10 cellular contexts compared by ENCODE assay signal in genomic region chr10:7485267-7485601, GRCh38.
DNase-seq lines count a peak whose midpoint lies in the region; ATAC-seq, FAIRE-seq and TF ChIP-seq lines count a peak whose summit lies in the region.
"Had no signal": no experiment of that assay in that cellular context is flagged by ENCODE, and none has a peak within 500 bp of the region (broad histone marks: within the 10 kb centered on the region; RNA-seq: fewer than 3 reads in every experiment).

No MANE protein-coding gene starts in this region.

- no peak overlapping the region for H2AFZ ChIP-seq in HepG2 (ENCODE audit: low read length)

- in situ Hi-C loops in HepG2 (cut with HindIII; ENCODE audit: extremely low pct_ligation_motif_present, low pct_unique_long_range_greater_than_20kb) (no loop called here), SK-MEL-5 (cut with HindIII; ENCODE audit: low pct_unique_long_range_greater_than_20kb, low sequenced_read_pairs) (no loop called here)

- H3K9me3 ChIP-seq in liver (ENCODE audit: control insufficient read depth in 4 of 4, low read length in 3 of 4) (peaks cover 0 to 2% (median 0%) of the 10 kb centered on the region in 4 donors), HepG2 (ENCODE audit: low read length) (no peaks in the 10 kb centered on the region), upper lobe of left lung (no peaks in the 10 kb centered on the region), small intestine (ENCODE audit: control insufficient read depth, low read depth) (no peaks in the 10 kb centered on the region)

- intact Hi-C loops in HepG2 (cut with micrococcal nuclease; ENCODE audit: unreplicated experiment): no loop called here

- CTCF ChIA-PET in HepG2 (lab: Yijun Ruan, JAX; ENCODE audit: low intra/inter-chr PET ratio, low total read pairs): no interaction called here

- H3K4me2 ChIP-seq in HepG2 (ENCODE audit: low read depth, low read length): no peak overlapping the region

- ATAC-seq in HepG2 (no peak), upper lobe of left lung (ENCODE audit: low FRiP score in 2 of 2) (no peak), HG02973 (IDR thresholded peaks at IDR 0.05; ENCODE audit: unreplicated experiment) (no peak), GM19328 (IDR thresholded peaks at IDR 0.05; ENCODE audit: unreplicated experiment) (no peak)

- WGBS in liver: 38% methylated on average over 9 of the region's 9 CpGs
- WGBS in HepG2 (ENCODE audit: low lambda C conversion rate): 10% methylated on average over 9 of the region's 9 CpGs
- 20% methylated on average over 9 of the region's 9 CpGs for WGBS in upper lobe of left lung, 2 donors
- WGBS in small intestine, 3 donors: 23 to 33% (median 24%) methylated on average over 9 of the region's 9 CpGs

- H3K27me3 ChIP-seq in liver (ENCODE audit: control insufficient read depth in 4 of 4, insufficient read depth in 4 of 4, low read length in 3 of 4) (no peaks in the 10 kb centered on the region), HepG2 (ENCODE audit: control insufficient read depth in 1 of 2, insufficient read depth in 2 of 2, low read length in 2 of 2) (peaks cover 0 to 32% of the 10 kb centered on the region in 2 experiments; a peak in 2 of 5 replicates), upper lobe of left lung (no peaks in the 10 kb centered on the region), small intestine (ENCODE audit: control insufficient read depth in 2 of 2, insufficient read depth in 2 of 2, low read length in 2 of 2) (no peaks in the 10 kb centered on the region)

- BruUV-seq in HepG2 (replicated peaks; lab: Mats Ljungman, UMichigan): no TSS peak

- no peak for TF ChIP-seq EP300 in HepG2 (IDR thresholded peaks at IDR 0.05; ENCODE audit: low read depth in 2 of 2, low read length in 2 of 2)
- no peak for TF ChIP-seq EP300 in HepG2 (CRISPR knock-in tag; IDR thresholded peaks at IDR 0.05; ENCODE audit: borderline replicate concordance)
- no peak for TF ChIP-seq EP300 in upper lobe of left lung (IDR thresholded peaks at IDR 0.05)

- no peak for DNase-seq in HepG2 (ENCODE audit: low spot score)
- DNase-seq in SK-MEL-5 (ENCODE audit: low read depth, low spot score): peak; percentile 2
- no peak for DNase-seq in upper lobe of left lung
- DNase-seq in small intestine: no peak
- DNase-seq: activated CD4-positive, alpha-beta T cell treated with anti-CD3 and anti-CD28 coated beads, Interleukin-2, amount 50 U/mL, for 4 hours; kidney had no signal

- H3K36me3 ChIP-seq in liver (ENCODE audit: control insufficient read depth in 4 of 4, insufficient read depth in 3 of 4, low read depth in 1 of 4, low read length in 3 of 4) (no peaks in the 10 kb centered on the region), HepG2 (replicated peaks in 1 of 2; ENCODE audit: control insufficient read depth in 1 of 2, insufficient read depth in 2 of 2, low read length in 2 of 2) (no peaks in the 10 kb centered on the region), upper lobe of left lung (no peaks in the 10 kb centered on the region), small intestine (ENCODE audit: control insufficient read depth in 2 of 2, insufficient read depth in 2 of 2, low read length in 2 of 2) (no peaks in the 10 kb centered on the region)

- peaks cover 0 to 2% (median 0%) of the 10 kb centered on the region in 4 donors for H3K4me1 ChIP-seq in liver (ENCODE audit: control insufficient read depth in 4 of 4, insufficient read depth in 4 of 4, low read length in 3 of 4)
- peaks cover 8% of the 10 kb centered on the region for H3K4me1 ChIP-seq in HepG2 (ENCODE audit: insufficient read depth, low read length)
- H3K4me1 ChIP-seq in upper lobe of left lung: peaks cover 6 to 27% (median 17%) of the 10 kb centered on the region in 4 donors
- H3K4me1 ChIP-seq in small intestine (ENCODE audit: control insufficient read depth in 2 of 2, insufficient read depth in 1 of 2, low read depth in 1 of 2, low read length in 1 of 2): no peaks in the 10 kb centered on the region

- TF ChIP-seq CTCF in liver (IDR thresholded peaks at IDR 0.05; ENCODE audit: low read depth, low read length, missing input control): no peak
- no peak for TF ChIP-seq CTCF in HepG2 (CRISPR knock-in tag; IDR thresholded peaks at IDR 0.05)
- no peak for TF ChIP-seq CTCF in upper lobe of left lung (IDR thresholded peaks at IDR 0.05)

- FAIRE-seq in HepG2 (lab: Jason Lieb, UNC) (no peak), islet of Langerhans (lab: Jason Lieb, UNC) (peak; percentile 41), small intestine (lab: Jason Lieb, UNC) (no peak)
- FAIRE-seq: kidney had no signal

- no peaks in the 10 kb centered on the region for H4K20me1 ChIP-seq in HepG2 (ENCODE audit: insufficient read depth, low read length)

- no peak overlapping the region for H3K9ac ChIP-seq in liver (ENCODE audit: low read depth in 1 of 2, low read length in 2 of 2)
- H3K9ac ChIP-seq in HepG2 (ENCODE audit: insufficient read depth, low read depth, low read length): no peak overlapping the region

- peak overlapping the region; percentile 15 to 69 for H3K27ac ChIP-seq in liver (ENCODE audit: low read depth in 1 of 2, low read length in 2 of 2)
- H3K27ac ChIP-seq in HepG2 (ENCODE audit: extremely low read length, insufficient read depth, low read length): no peak overlapping the region
- H3K27ac ChIP-seq in upper lobe of left lung: peak overlapping the region in 3 of 4 donors; percentile 42 to 49 (median 48)
- H3K27ac ChIP-seq in small intestine (ENCODE audit: low read depth in 1 of 2, low read length in 1 of 2): peak overlapping the region in 1 of 2 donors; percentile 78

- POLR2A ChIA-PET in HepG2 (lab: Yijun Ruan, JAX): no interaction called here

- H3K4me3 ChIP-seq in liver (ENCODE audit: low read depth in 1 of 3, low read length in 3 of 3) (no peak overlapping the region), HepG2 (replicated peaks in 1 of 3; ENCODE audit: insufficient read depth in 1 of 3, low read depth in 2 of 3, low read length in 3 of 3) (no peak overlapping the region), upper lobe of left lung (peak overlapping the region in 1 of 4 donors; percentile 17), small intestine (ENCODE audit: low read depth in 1 of 2, low read length in 2 of 2) (no peak overlapping the region)

- no peaks in the 10 kb centered on the region for H3K79me2 ChIP-seq in HepG2 (ENCODE audit: insufficient read depth, low read length)

- TF ChIP-seq RAD21 in liver (IDR thresholded peaks at IDR 0.05) (no peak), HepG2 (CRISPR knock-in tag; IDR thresholded peaks at IDR 0.05) (no peak)

- no peak for TF ChIP-seq POLR2A in HepG2 (IDR thresholded peaks at IDR 0.05; ENCODE audit: insufficient read depth in 1 of 2, low read depth in 2 of 2, low read length in 2 of 2)
- TF ChIP-seq POLR2A in upper lobe of left lung (IDR thresholded peaks at IDR 0.05): no peak

TF ChIP-seq in liver, 16 proteins besides CTCF, POLR2A, EP300 and RAD21:
- TF ChIP-seq FOXA2 (IDR thresholded peaks at IDR 0.05) (no peak), HNF4G (IDR thresholded peaks at IDR 0.05) (no peak), JUND (IDR thresholded peaks at IDR 0.05) (no peak)

TF ChIP-seq in HepG2, 621 proteins besides CTCF, POLR2A, EP300 and RAD21 (continues in another document):
- TF ChIP-seq USF2 (IDR thresholded peaks at IDR 0.05; ENCODE audit: low read depth, low read length) (no peak), USF2 (CRISPR knock-in tag; IDR thresholded peaks at IDR 0.05; ENCODE audit: borderline replicate concordance) (no peak), SRSF1 (optimal IDR thresholded peaks at IDR 0.05; ENCODE audit: low read depth, low read length) (no peak), FOXO1 (CRISPR knock-in tag; IDR thresholded peaks at IDR 0.05) (no peak), NRL (CRISPR knock-in tag; IDR thresholded peaks at IDR 0.05; ENCODE audit: borderline replicate concordance) (no peak), ZKSCAN1 (IDR thresholded peaks at IDR 0.05; ENCODE audit: low read length) (no peak)
